In the genomic region with DNA sequence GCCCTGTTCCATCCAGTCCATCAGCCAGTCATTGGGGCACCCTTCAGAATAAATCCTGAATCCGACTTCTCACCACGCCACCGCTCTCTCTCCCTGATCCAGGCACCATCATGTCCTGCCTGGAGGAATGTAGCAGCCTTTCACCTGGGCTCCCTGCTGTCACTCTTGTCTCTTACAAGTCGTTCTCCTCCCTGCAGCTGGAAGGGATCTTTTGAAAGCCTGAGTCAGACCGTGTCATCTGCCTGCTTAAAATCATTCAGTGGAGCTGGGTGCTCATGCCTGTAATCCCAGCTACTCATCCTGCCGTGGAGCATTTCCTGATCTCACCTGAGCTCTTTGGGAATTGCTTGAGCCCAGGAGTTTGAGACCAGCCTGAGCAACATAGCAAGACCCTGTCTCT, we compare ENCODE assay signal across 19 cellular contexts. TPM values are rescaled to one million over a fixed set of nuclear protein-coding genes. Genes with fewer than 3 reads are reported as not detected.
DNase-seq lines count a peak whose midpoint lies in the region; ATAC-seq and TF ChIP-seq lines count a peak whose summit lies in the region.
"Had no signal": no experiment of that assay in that cellular context is flagged by ENCODE, and none has a peak within 500 bp of the region (broad histone marks: within the 10 kb centered on the region; RNA-seq: fewer than 3 reads in every experiment).

No MANE protein-coding gene starts in this region.

- no peaks in the 10 kb centered on the region for H3K9me2 ChIP-seq in GM23248 (ENCODE audit: insufficient read depth)

- H4K91ac ChIP-seq in IMR-90 (ENCODE audit: insufficient read depth, low read depth, low read length) = peak overlapping the region; percentile 34; the same call in 1 of the 2 replicates

- H3K79me2 ChIP-seq in GM23248 (ENCODE audit: insufficient read depth) (no peaks in the 10 kb centered on the region), mesendoderm (ENCODE audit: control insufficient read depth, insufficient read depth, low read length) (no peaks in the 10 kb centered on the region)

- H3K27ac Mint-ChIP-seq in HFFc6 = no peak overlapping the region
- H3K27ac Mint-ChIP-seq: CD4-positive, CD25-positive, alpha-beta regulatory T cell had no signal

- no peak overlapping the region for H2BK5ac ChIP-seq in IMR-90 (ENCODE audit: low read depth, low read length, poor library complexity, severe bottlenecking)
- no peak overlapping the region for H2BK5ac ChIP-seq in mesendoderm (ENCODE audit: low read length)

- no TSS peak for BruUV-seq in IMR-90 (replicated peaks; lab: Mats Ljungman, UMichigan)

- H3K9ac ChIP-seq in GM23248 = no peak overlapping the region
- no peak overlapping the region for H3K9ac ChIP-seq in IMR-90 (ENCODE audit: low read depth, low read length)
- no peak overlapping the region for H3K9ac ChIP-seq in mesendoderm (ENCODE audit: low read length)

- CTCF ChIA-PET in IMR-90 (lab: Yijun Ruan, JAX) = no interaction called here

- WGBS in GM23248 (ENCODE audit: low coverage in 1 of 2, low lambda C conversion rate in 2 of 2, missing lambda C conversion rate in 2 of 2), 2 experiments = 70 to 71% methylated on average over 6 of the region's 6 CpGs
- WGBS in IMR-90 (ENCODE audit: extremely low coverage in 2 of 2, insufficient read length in 1 of 2), 2 experiments = 56% methylated on average over 5 of the region's 6 CpGs; no CpG with 5 or more reads in 1 of the 2 experiments
- WGBS in mesendoderm (ENCODE audit: extremely low coverage, insufficient coverage, low lambda C conversion rate) = no CpG with 5 or more reads among the region's 6 CpGs

- H2AFZ ChIP-seq in GM23248 (no peak overlapping the region), IMR-90 (replicated peaks; ENCODE audit: low read length, poor library complexity) (peak overlapping the region; percentile 18)
- H2AFZ ChIP-seq: PC-9 had no signal

- no peaks in the 10 kb centered on the region for H3K9me3 ChIP-seq in GM23248 (ENCODE audit: low read depth)
- peaks cover 4% of the 10 kb centered on the region for H3K9me3 ChIP-seq in IMR-90 (ENCODE audit: control insufficient read depth, insufficient read depth, low read length)

- H3K4ac ChIP-seq in IMR-90 (ENCODE audit: low read depth, low read length) (0 out of 2 replicates have a peak overlapping the region, but pooled peaks have one; percentile 7), mesendoderm (ENCODE audit: low read depth, low read length) (no peak overlapping the region)

- TF ChIP-seq CTCF in IMR-90 (conservative IDR thresholded peaks at IDR 0.05; ENCODE audit: low read depth, low read length) (no peak), HFFc6 (IDR thresholded peaks at IDR 0.05) (no peak)

- intact Hi-C loops in IMR-90 (cut with micrococcal nuclease) = no loop called here
- intact Hi-C loops in posterior vena cava (cut with DNase I) = no loop called here

- no peak overlapping the region for H4K5ac ChIP-seq in IMR-90 (ENCODE audit: low read depth, low read length)
- no peak overlapping the region for H4K5ac ChIP-seq in mesendoderm (ENCODE audit: low read length)

- in situ Hi-C loops in GM23248 (cut with MboI) = no loop called here
- in situ Hi-C loops in IMR-90 (cut with MboI; ENCODE audit: low sequenced_read_pairs) = no loop called here

- no peak overlapping the region for H3K27ac ChIP-seq in GM23248
- no peak overlapping the region for H3K27ac ChIP-seq in IMR-90 (ENCODE audit: insufficient read depth, low read length)
- peak overlapping the region; percentile 12 for H3K27ac ChIP-seq in epithelial cell of prostate
- H3K27ac ChIP-seq in mesendoderm (ENCODE audit: low read depth, low read length) = no peak overlapping the region
- H3K27ac ChIP-seq: PC-9 had no signal

- H3K9me1 ChIP-seq in IMR-90 (ENCODE audit: insufficient read depth, low read length) = 0 out of 2 replicates have a peak, but pooled peaks cover 2% of the 10 kb centered on the region

- no peak overlapping the region for H3K56ac ChIP-seq in IMR-90 (ENCODE audit: extremely low read depth, insufficient read depth, low read length)
- peak overlapping the region; percentile 51 for H3K56ac ChIP-seq in mesendoderm (ENCODE audit: low read length)

- no peak overlapping the region for H4K8ac ChIP-seq in IMR-90 (ENCODE audit: low read depth in 2 of 2, low read length in 2 of 2)
- H4K8ac ChIP-seq in mesendoderm (ENCODE audit: low read depth, low read length) = no peak overlapping the region

- peaks cover 3% of the 10 kb centered on the region for H3K27me3 Mint-ChIP-seq in HFFc6 (ENCODE audit: insufficient read depth)

- H2BK120ac ChIP-seq in IMR-90 (ENCODE audit: low read depth, low read length) (peak overlapping the region; percentile 12; the same call in 1 of the 2 replicates), mesendoderm (ENCODE audit: low read depth, low read length) (no peak overlapping the region)

- H3K4me1 Mint-ChIP-seq in HFFc6 (ENCODE audit: low read depth) = peaks cover 15% of the 10 kb centered on the region
- H3K4me1 Mint-ChIP-seq: CD4-positive, CD25-positive, alpha-beta regulatory T cell had no signal

- no peak overlapping the region for H2AK9ac ChIP-seq in IMR-90 (replicated peaks; ENCODE audit: low read depth, low read length, poor library complexity)

- ATAC-seq in IMR-90 (ENCODE audit: low read depth) (no peak), GM21367 (IDR thresholded peaks at IDR 0.05; ENCODE audit: unreplicated experiment) (no peak)

- DNase-seq in GM23248 (peak; percentile 55), IMR-90 (peak; percentile 47), epithelial cell of prostate (ENCODE audit: low read depth, low spot score) (peak; percentile 31), mesendoderm (peak; percentile 89), HFFc6 (no peak), posterior vena cava (ENCODE audit: low spot score) (no peak), KG1 (lab: John Stamatoyannopoulos, UW) (no peak)
- DNase-seq: ACHN; AML-193; CD4-positive, CD25-positive, alpha-beta regulatory T cell; DMS153; NCI-H146; NCI-H2081; NCI-H748 treated with DMSO at 0.1 percent for 48 hours; PC-9; SW 1271 had no signal

- no peak for TF ChIP-seq RAD21 in IMR-90 (IDR thresholded peaks at IDR 0.05; ENCODE audit: low read length)

- dilution Hi-C loops in IMR-90 (cut with HindIII; ENCODE audit: low sequenced_read_pairs, unreplicated experiment) = no loop called here

- POLR2A ChIA-PET in IMR-90 (lab: Charles Lee; ENCODE audit: unreplicated experiment) = interaction anchor here (0.6 kb wide), 1 partner anchor 8 kb away, joined by 4 read pairs; no protein-coding TSS in a partner anchor

- H3K79me1 ChIP-seq in IMR-90 (ENCODE audit: low read depth in 1 of 2, low read length in 2 of 2) = no peaks in the 10 kb centered on the region
- H3K79me1 ChIP-seq in mesendoderm (ENCODE audit: low read length) = no peaks in the 10 kb centered on the region

- H2BK20ac ChIP-seq in IMR-90 (ENCODE audit: low read depth, low read length) = no peak overlapping the region

- H3K9me3 Mint-ChIP-seq in HFFc6 = no peaks in the 10 kb centered on the region
- H3K9me3 Mint-ChIP-seq: CD4-positive, CD25-positive, alpha-beta regulatory T cell had no signal

- TF ChIP-seq POLR2A in IMR-90 (IDR thresholded peaks at IDR 0.05; ENCODE audit: low read depth, low read length) = no peak

- H4K20me1 ChIP-seq in GM23248 (ENCODE audit: insufficient read depth) (no peaks in the 10 kb centered on the region), IMR-90 (ENCODE audit: insufficient read depth, low read length) (no peaks in the 10 kb centered on the region)

- H3K18ac ChIP-seq in IMR-90 (ENCODE audit: low read depth, low read length) = no peak overlapping the region
- no peak overlapping the region for H3K18ac ChIP-seq in mesendoderm (ENCODE audit: low read length)

- H3K4me3 Mint-ChIP-seq in HFFc6 = no peak overlapping the region
- H3K4me3 Mint-ChIP-seq: CD4-positive, CD25-positive, alpha-beta regulatory T cell had no signal

- no peaks in the 10 kb centered on the region for H3K27me3 ChIP-seq in GM23248 (replicated peaks; ENCODE audit: insufficient read depth)
- no peaks in the 10 kb centered on the region; the same call in 1 of the 2 replicates for H3K27me3 ChIP-seq in IMR-90 (ENCODE audit: control insufficient read depth, insufficient read depth, low read length)
- no peaks in the 10 kb centered on the region for H3K27me3 ChIP-seq in mesendoderm (ENCODE audit: insufficient read depth, low read length, poor library complexity)

- H3K4me3 ChIP-seq in GM23248 (no peak overlapping the region), IMR-90 (ENCODE audit: insufficient read depth, low read depth, low read length) (no peak overlapping the region), mesendoderm (ENCODE audit: low read length) (no peak overlapping the region)
- H3K4me3 ChIP-seq: K562, PC-9 had no signal

- no peaks in the 10 kb centered on the region for H3K36me3 ChIP-seq in GM23248 (ENCODE audit: low read depth)
- H3K36me3 ChIP-seq in IMR-90 (ENCODE audit: control insufficient read depth, insufficient read depth, low read length) = no peaks in the 10 kb centered on the region
- no peaks in the 10 kb centered on the region for H3K36me3 ChIP-seq in mesendoderm (ENCODE audit: control insufficient read depth, insufficient read depth, low read length)

- H3K4me2 ChIP-seq in GM23248 (ENCODE audit: unreplicated experiment) = no peak overlapping the region
- no peak overlapping the region for H3K4me2 ChIP-seq in IMR-90 (ENCODE audit: low read depth, low read length)
- no peak overlapping the region for H3K4me2 ChIP-seq in mesendoderm (ENCODE audit: low read length)
- H3K4me2 ChIP-seq: PC-9 had no signal

- peak overlapping the region; percentile 87 for H2AK5ac ChIP-seq in IMR-90 (ENCODE audit: low read depth, low read length)
- no peak overlapping the region for H2AK5ac ChIP-seq in mesendoderm (ENCODE audit: low read length)

- H2BK15ac ChIP-seq in IMR-90 (ENCODE audit: low read depth, low read length) = peak overlapping the region; percentile 50; the same call in 1 of the 3 replicates
- H2BK15ac ChIP-seq in mesendoderm (replicated peaks; ENCODE audit: low read depth) = no peak overlapping the region

- H3K23ac ChIP-seq in IMR-90 (ENCODE audit: low read depth, low read length) (no peak overlapping the region), mesendoderm (ENCODE audit: low read length) (no peak overlapping the region)

- H3F3A ChIP-seq in GM23248 (ENCODE audit: insufficient read depth) = no peaks in the 10 kb centered on the region

- H3K14ac ChIP-seq in IMR-90 (replicated peaks; ENCODE audit: low read depth, low read length) = 0 out of 2 replicates have a peak overlapping the region, but pooled peaks have one; percentile 32

- H3K4me1 ChIP-seq in GM23248 (ENCODE audit: insufficient read depth) (peaks cover 15% of the 10 kb centered on the region), IMR-90 (ENCODE audit: control insufficient read depth, insufficient read depth, low read length) (no peaks in the 10 kb centered on the region; the same call in 1 of the 2 replicates), mesendoderm (ENCODE audit: control insufficient read depth, low read depth, low read length) (peaks cover 4% of the 10 kb centered on the region)
- H3K4me1 ChIP-seq: Caco-2 had no signal

- no peaks in the 10 kb centered on the region for H3K36me3 Mint-ChIP-seq in HFFc6 (ENCODE audit: low read depth)
- H3K36me3 Mint-ChIP-seq: CD4-positive, CD25-positive, alpha-beta regulatory T cell had no signal

RNA-seq across cellular contexts. Expression of a gene that starts 19.2 kb away (rescaled TPM):
- total RNA-seq in GM23248 (2014; rRNA removed; shearing (Covaris generic)) = 19.1 and 29.0 TPM in 2 replicates
- polyA plus RNA-seq in GM23248 (2016; fragmentation: Nextera tagmentation; extraction: Ambion mirVana) (10.4 and 11.1 TPM in 2 replicates), IMR-90 (2012; rRNA removed) (51.4 and 54.6 TPM in 2 replicates)
- total RNA-seq in IMR-90 (2012; rRNA removed) (23.6 and 23.7 TPM in 2 replicates), posterior vena cava (under 1 TPM in 1 of 2 donors, not detected in 1; 0.24 TPM)
- polyA plus RNA-seq in IMR-90 (2012; cell fraction: cytosol; rRNA removed) = 46.1 and 81.9 TPM in 2 replicates
- 44.6 and 106 TPM in 2 replicates for polyA plus RNA-seq in IMR-90 (2012; cell fraction: nucleus; rRNA removed; ENCODE audit: low replicate concordance)
- polyA plus RNA-seq in mesendoderm (2013, experiment 1 of 2) = 120 TPM
- 118 TPM for polyA plus RNA-seq in mesendoderm (2013, experiment 2 of 2)
- total RNA-seq in HFFc6 (2021; fragmentation: NEBNext Ultra II Directional; extraction: Animal tissue kit (Norgen Biotek cat#: 25700)) = 1 to 10 TPM; 3.0 to 5.4 (median 3.5) TPM
- total RNA-seq: CD4-positive, CD25-positive, alpha-beta regulatory T cell; PC-9 had no signal

Comparison
In these comparisons a context has a peak if more than half of its experiments do, and no peak if none do; other contexts are left out.
1. DNase-seq: peak in GM23248 (single experiment), IMR-90 (single experiment), epithelial cell of prostate (single experiment) and mesendoderm (single experiment); none in HFFc6 (single experiment), posterior vena cava (single experiment) and KG1 (single experiment).